Comparison of ENCODE assay signal across 8 cellular contexts in genomic region chr2:101696272-101697123, GRCh38. TPM values are rescaled to one million over a fixed set of nuclear protein-coding genes. Genes with fewer than 3 reads are reported as not detected.
DNase-seq lines count a peak whose midpoint lies in the region; ATAC-seq, FAIRE-seq and TF ChIP-seq lines count a peak whose summit lies in the region.

No MANE protein-coding gene starts in this region.

- TF ChIP-seq POLR2A in H1 (IDR thresholded peaks at IDR 0.05; ENCODE audit: control extremely low read depth in 1 of 2, low read depth in 2 of 2, low read length in 2 of 2) = peak in 1 of 2 experiments; percentile 53; a peak in 1 of 3 replicates

- no peak for TF ChIP-seq CTCF in PC-9 (conservative IDR thresholded peaks at IDR 0.05)
- no peak for TF ChIP-seq CTCF in H1 (IDR thresholded peaks at IDR 0.05; ENCODE audit: control extremely low read depth in 1 of 3, insufficient read depth in 1 of 3, low read depth in 1 of 3, low read length in 3 of 3)
- no peak for TF ChIP-seq CTCF in mucosa of descending colon (IDR thresholded peaks at IDR 0.05)

- peak overlapping the region; percentile 91; the same call in 1 of the 2 replicates for H2AK5ac ChIP-seq in H1 (ENCODE audit: low read depth, low read length)

- H3K9ac ChIP-seq in H1 (replicated peaks in 1 of 4; ENCODE audit: extremely low read depth in 1 of 4, low read depth in 3 of 4, low read length in 3 of 4) = peak overlapping the region in 3 of 4 experiments; percentile 62 to 71 (median 68); a peak in 6 of 7 replicates

- no peak overlapping the region for H3K23ac ChIP-seq in H1 (ENCODE audit: insufficient read length)

- H4K91ac ChIP-seq in H1 (replicated peaks; ENCODE audit: insufficient read length, low read length) = peak overlapping the region; percentile 58

- H2BK5ac ChIP-seq in H1 (ENCODE audit: low read depth, low read length) = peak overlapping the region; percentile 71; the same call in 1 of the 2 replicates

- peaks cover 18% of the 10 kb centered on the region for H3K23me2 ChIP-seq in H1 (ENCODE audit: low read depth, low read length)

- DNase-seq in NCI-H2029 treated with DMSO at 0.1 percent for 48 hours (lab: John Stamatoyannopoulos, UW) (peak; percentile 20), NCI-H2029 (lab: John Stamatoyannopoulos, UW) (no peak), PC-9 (no peak), H1 (ENCODE audit: low read depth in 1 of 2, low spot score in 2 of 2) (peak in 1 of 2 experiments; percentile 3), mucosa of descending colon (peak in 2 of 3 donors; percentile 39 to 58)

- peak overlapping the region; percentile 89; the same call in 1 of the 2 replicates for H4K8ac ChIP-seq in H1 (ENCODE audit: extremely low read depth, insufficient read depth, low read length)

- H2BK15ac ChIP-seq in H1 (ENCODE audit: low read length) = peak overlapping the region; percentile 97

- peaks cover 19% of the 10 kb centered on the region; the same call in 1 of the 2 replicates for H3F3A ChIP-seq in PC-9 (ENCODE audit: insufficient read depth, low read depth)

- no peaks in the 10 kb centered on the region for H3K27me3 ChIP-seq in PC-9 (ENCODE audit: insufficient read depth, low read depth)
- 0 out of 7 replicates have a peak, but pooled peaks cover 0 to 2% (median 0%) of the 10 kb centered on the region in 4 experiments for H3K27me3 ChIP-seq in H1 (replicated peaks in 1 of 4; ENCODE audit: control insufficient read depth in 3 of 4, extremely low read depth in 1 of 4, insufficient read depth in 3 of 4, low read length in 3 of 4)

- BruUV-seq in PC-9 (replicated peaks; lab: Mats Ljungman, UMichigan) = TSS peak; percentile 82

- peak overlapping the region; percentile 58; the same call in 1 of the 2 replicates for H3K4me3 ChIP-seq in PC-9
- H3K4me3 ChIP-seq in H1 (ENCODE audit: extremely low read depth in 1 of 4, insufficient read depth in 2 of 4, low read depth in 3 of 4, low read length in 4 of 4) = peak overlapping the region; percentile 52 to 86 (median 64)
- peak overlapping the region; percentile 20 for H3K4me3 ChIP-seq in mucosa of descending colon

- CTCF ChIA-PET in PC-9 (lab: Charles Lee) = interaction anchor here (0.6 to 0.7 kb wide), 5 partner anchors 22 to 1539 kb away, joined by 3 to 5 read pairs (median 3); no protein-coding TSS in a partner anchor
- CTCF ChIA-PET in H1 (lab: Charles Lee; ENCODE audit: partially characterized antibody) = interaction anchor here (0.5 to 1.8 kb wide), 13 partner anchors 8 to 278 kb away, joined by 3 to 9 read pairs (median 3); no protein-coding TSS in a partner anchor

- H3K4ac ChIP-seq in H1 (replicated peaks; ENCODE audit: insufficient read length, low read depth, low read length) = peak overlapping the region; percentile 40

- H4K5ac ChIP-seq in H1 (ENCODE audit: insufficient read length, low read depth, low read length) = no peak overlapping the region

- no peak overlapping the region for H3K14ac ChIP-seq in H1 (ENCODE audit: insufficient read length)

- no peak overlapping the region for H2BK120ac ChIP-seq in H1 (replicated peaks; ENCODE audit: low read depth, low read length)

- intact Hi-C loops in PC-9 (cut with micrococcal nuclease; ENCODE audit: unreplicated experiment) = loop anchor here (1.0 to 10.0 kb wide), 5 partner anchors 66 to 359 kb away; no protein-coding TSS in a partner anchor
- intact Hi-C loops in mucosa of descending colon (cut with DNase I, micrococcal nuclease) = no loop called here

- H4K20me1 ChIP-seq in PC-9 (ENCODE audit: insufficient read depth) (peaks cover 17% of the 10 kb centered on the region), H1 (replicated peaks in 1 of 2; ENCODE audit: control insufficient read depth in 1 of 2, insufficient read depth in 2 of 2, low read length in 2 of 2) (peaks cover 2 to 13% of the 10 kb centered on the region in 2 experiments)

- no peaks in the 10 kb centered on the region for H3K9me2 ChIP-seq in PC-9 (ENCODE audit: insufficient read depth)

- H2BK12ac ChIP-seq in H1 (ENCODE audit: low read depth, low read length) = peak overlapping the region; percentile 93

- 0 out of 2 replicates have a peak, but pooled peaks cover 2% of the 10 kb centered on the region for H3K79me1 ChIP-seq in H1 (ENCODE audit: low read depth, low read length)

- H2BK20ac ChIP-seq in H1 (ENCODE audit: low read length) = peak overlapping the region; percentile 93

- peak overlapping the region; percentile 47 for H3K27ac ChIP-seq in PC-9
- H3K27ac ChIP-seq in H1 (ENCODE audit: low read depth, low read length) = peak overlapping the region; percentile 60; the same call in 1 of the 2 replicates

- POLR2A ChIA-PET in PC-9 (lab: Charles Lee; ENCODE audit: unreplicated experiment) = interaction anchor here (0.6 to 1.0 kb wide), 5 partner anchors 61 to 277 kb away, joined by 3 to 6 read pairs (median 4); no protein-coding TSS in a partner anchor
- POLR2A ChIA-PET in H1 (lab: Charles Lee; ENCODE audit: partially characterized antibody) = interaction anchor here (0.7 to 4.2 kb wide), 14 partner anchors 8 to 279 kb away, joined by 3 to 33 read pairs (median 4); no protein-coding TSS in a partner anchor

- peak; percentile 45 for ATAC-seq in mucosa of descending colon
- no peak for ATAC-seq in GM18498 (IDR thresholded peaks at IDR 0.05; ENCODE audit: unreplicated experiment)
- no peak for ATAC-seq in GM21367 (IDR thresholded peaks at IDR 0.05; ENCODE audit: unreplicated experiment)
- ATAC-seq in HG03565 (IDR thresholded peaks at IDR 0.05; ENCODE audit: unreplicated experiment) = no peak

- TF ChIP-seq EP300 in H1 (IDR thresholded peaks at IDR 0.05; ENCODE audit: borderline replicate concordance in 1 of 2, low read depth in 2 of 2, low read length in 2 of 2) = no peak

- no peak for FAIRE-seq in H1 (lab: Jason Lieb, UNC)

- peaks cover 15% of the 10 kb centered on the region for H3K4me1 ChIP-seq in PC-9 (replicated peaks; ENCODE audit: insufficient read depth)
- H3K4me1 ChIP-seq in H1 (replicated peaks in 1 of 4; ENCODE audit: control insufficient read depth in 3 of 4, insufficient read depth in 4 of 4, low read length in 3 of 4) = peaks cover 4 to 7% (median 7%) of the 10 kb centered on the region in 4 experiments; a peak in 6 of 7 replicates
- peaks cover 3% of the 10 kb centered on the region for H3K4me1 ChIP-seq in mucosa of descending colon (ENCODE audit: low read depth)

- 15% methylated on average over 27 of the region's 31 CpGs; no CpG with 5 or more reads in 1 of the 2 experiments for WGBS in H1 (ENCODE audit: extremely low coverage in 1 of 2, insufficient coverage in 1 of 2, insufficient read length in 1 of 2, insufficient replicate concordance in 2 of 2, low coverage in 1 of 2, low lambda C conversion rate in 2 of 2, missing lambda C conversion rate in 1 of 2), 2 experiments

- no peak for TF ChIP-seq RAD21 in H1 (IDR thresholded peaks at IDR 0.05 in 1 of 2, conservative IDR thresholded peaks at IDR 0.05 in 1 of 2; ENCODE audit: low read depth in 2 of 2, low read length in 2 of 2)

- H3K9me3 ChIP-seq in PC-9 (ENCODE audit: insufficient read depth, low read depth) = no peaks in the 10 kb centered on the region
- H3K9me3 ChIP-seq in H1 (ENCODE audit: insufficient read depth in 2 of 2, low read depth in 1 of 2, low read length in 1 of 2) = 0 out of 4 replicates have a peak, but pooled peaks cover 0 to 2% of the 10 kb centered on the region in 2 experiments
- H3K9me3 ChIP-seq in mucosa of descending colon = no peaks in the 10 kb centered on the region

- peak overlapping the region; percentile 88 for H3K18ac ChIP-seq in H1 (ENCODE audit: extremely low read depth, low read length)

- no peak overlapping the region for H3K56ac ChIP-seq in H1 (replicated peaks; ENCODE audit: insufficient read length, low read depth, low read length)

- H3K4me2 ChIP-seq in PC-9 = peak overlapping the region; percentile 68
- H3K4me2 ChIP-seq in H1 (ENCODE audit: insufficient read depth in 1 of 2, low read depth in 2 of 2, low read length in 2 of 2) = peak overlapping the region; percentile 84 to 85

- peaks cover 34% of the 10 kb centered on the region for H3K79me2 ChIP-seq in PC-9 (ENCODE audit: low read depth)
- H3K79me2 ChIP-seq in H1 (ENCODE audit: control insufficient read depth in 1 of 2, insufficient read depth in 2 of 2, low read length in 2 of 2) = peaks cover 6 to 34% of the 10 kb centered on the region in 2 experiments; a peak in 3 of 4 replicates

- H3K36me3 ChIP-seq in PC-9 (ENCODE audit: low read depth) (peaks cover 9% of the 10 kb centered on the region; the same call in 1 of the 2 replicates), H1 (ENCODE audit: control insufficient read depth in 2 of 4, insufficient read depth in 4 of 4, low read length in 3 of 4) (no peaks in the 10 kb centered on the region; a peak in 1 of 8 replicates), mucosa of descending colon (ENCODE audit: low read depth) (no peaks in the 10 kb centered on the region)

- H2AFZ ChIP-seq in PC-9 (peak overlapping the region; percentile 70; the same call in 1 of the 2 replicates), H1 (ENCODE audit: low read length) (peak overlapping the region; percentile 87)

TF ChIP-seq in H1, 55 proteins besides CTCF, POLR2A, EP300 and RAD21 (continues in another document):
- TF ChIP-seq, protein P1, sequence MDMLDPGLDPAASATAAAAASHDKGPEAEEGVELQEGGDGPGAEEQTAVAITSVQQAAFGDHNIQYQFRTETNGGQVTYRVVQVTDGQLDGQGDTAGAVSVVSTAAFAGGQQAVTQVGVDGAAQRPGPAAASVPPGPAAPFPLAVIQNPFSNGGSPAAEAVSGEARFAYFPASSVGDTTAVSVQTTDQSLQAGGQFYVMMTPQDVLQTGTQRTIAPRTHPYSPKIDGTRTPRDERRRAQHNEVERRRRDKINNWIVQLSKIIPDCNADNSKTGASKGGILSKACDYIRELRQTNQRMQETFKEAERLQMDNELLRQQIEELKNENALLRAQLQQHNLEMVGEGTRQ (IDR thresholded peaks at IDR 0.05; ENCODE audit: low read length) = no peak
- TF ChIP-seq POU5F1 (IDR thresholded peaks at IDR 0.05; ENCODE audit: low read depth, low read length) (no peak), SIRT6 (IDR thresholded peaks at IDR 0.05; ENCODE audit: low read length) (no peak)
- TF ChIP-seq, protein P2, sequence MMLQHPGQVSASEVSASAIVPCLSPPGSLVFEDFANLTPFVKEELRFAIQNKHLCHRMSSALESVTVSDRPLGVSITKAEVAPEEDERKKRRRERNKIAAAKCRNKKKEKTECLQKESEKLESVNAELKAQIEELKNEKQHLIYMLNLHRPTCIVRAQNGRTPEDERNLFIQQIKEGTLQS (IDR thresholded peaks at IDR 0.05; ENCODE audit: insufficient read depth, low read depth, low read length) = no peak

RNA-seq across cellular contexts. Expression of gene MAP4K4, which starts 1.0 kb away (rescaled TPM):
- 100 and 129 TPM in 2 replicates for total RNA-seq in PC-9 (2021)
- 133 and 138 TPM in 2 replicates for total RNA-seq in H1 (2021; fragmentation: NEBNext Ultra II Directional; extraction: Animal tissue kit (Norgen Biotek cat#: 25700))
- polyA plus RNA-seq in H1 (2011; rRNA removed) = 53.2 and 56.7 TPM in 2 replicates
- polyA plus RNA-seq in H1 (2011; cell fraction: cytosol; rRNA removed) = 70.5 TPM
- 156 TPM for polyA plus RNA-seq in H1 (2011; cell fraction: nucleus; rRNA removed)
- polyA plus RNA-seq in H1 (2012, experiment 1 of 2) = 108 to 151 TPM (median 126 TPM) in 4 replicates
- polyA plus RNA-seq in H1 (2012, experiment 2 of 2) = 8.2 TPM
- 67.2 TPM for polyA plus RNA-seq in H1 (2013, experiment 1 of 2)
- 68.9 TPM for polyA plus RNA-seq in H1 (2013, experiment 2 of 2)
- 128 and 175 TPM in 2 replicates for polyA minus RNA-seq in H1 (2011; rRNA and poly(A)+ RNA removed)
- 79.4 TPM for polyA minus RNA-seq in H1 (2011; cell fraction: cytosol; rRNA and poly(A)+ RNA removed)
- 272 TPM for polyA minus RNA-seq in H1 (2011; cell fraction: nucleus; rRNA and poly(A)+ RNA removed)
- total RNA-seq in mucosa of descending colon = 10 to 100 TPM; 26.4 to 54.6 (median 34.2) TPM

Comparison
In these comparisons a context has a peak if more than half of its experiments do, and no peak if none do; other contexts are left out.
1. DNase-seq: peak in NCI-H2029 treated with DMSO at 0.1 percent for 48 hours (single experiment) and mucosa of descending colon (2 of 3); none in NCI-H2029 (single experiment) and PC-9 (0 of 2).
2. Peak in every context shown above with its lines, with median percentiles within 50 percentile points of each other: H3K4me3 ChIP-seq.